2 cellular contexts compared by ENCODE assay signal in genomic region chr5:167708449-167708848, GRCh38.
TF ChIP-seq lines count a peak whose summit lies in the region.

No MANE protein-coding gene starts in this region.

TF ChIP-seq in SK-N-SH, 30 proteins besides CTCF, POLR2A, EP300 and RAD21 (continued from another document):
- TF ChIP-seq IRF3 (IDR thresholded peaks at IDR 0.05; ENCODE audit: low read depth, low read length) (no peak), ELF1 (IDR thresholded peaks at IDR 0.05) (no peak), PBX3 (IDR thresholded peaks at IDR 0.05) (no peak), FOSL2 (IDR thresholded peaks at IDR 0.05; ENCODE audit: borderline replicate concordance, low read depth) (no peak), NFIC (IDR thresholded peaks at IDR 0.05; ENCODE audit: borderline replicate concordance) (no peak), JUND (IDR thresholded peaks at IDR 0.05) (no peak), USF2 (IDR thresholded peaks at IDR 0.05; ENCODE audit: borderline replicate concordance, low read depth, low read length) (no peak), USF1 (IDR thresholded peaks at IDR 0.05; ENCODE audit: borderline replicate concordance, low read depth) (no peak), ZBTB33 (IDR thresholded peaks at IDR 0.05; ENCODE audit: borderline replicate concordance, low read depth) (no peak), TCF12 (IDR thresholded peaks at IDR 0.05) (no peak), TEAD4 (IDR thresholded peaks at IDR 0.05; ENCODE audit: borderline replicate concordance, insufficient read depth) (no peak), MXI1 (IDR thresholded peaks at IDR 0.05; ENCODE audit: low read depth, low read length) (no peak), GABPA (IDR thresholded peaks at IDR 0.05; ENCODE audit: low read depth) (no peak)

TF ChIP-seq in SK-N-SH treated with all-trans-retinoic acid at 6 μM for 48 hours, 23 proteins besides CTCF, POLR2A, EP300 and RAD21:
- TF ChIP-seq CREB5 (CRISPR knock-in tag; IDR thresholded peaks at IDR 0.05; ENCODE audit: low read depth) (no peak), POU6F1 (CRISPR knock-in tag; IDR thresholded peaks at IDR 0.05; ENCODE audit: borderline replicate concordance, low read depth) (no peak), TOX (CRISPR knock-in tag; IDR thresholded peaks at IDR 0.05; ENCODE audit: borderline replicate concordance) (no peak), PPARA (CRISPR knock-in tag; IDR thresholded peaks at IDR 0.05; ENCODE audit: borderline replicate concordance) (no peak), ZNF70 (CRISPR knock-in tag; IDR thresholded peaks at IDR 0.05) (no peak), ZNF8 (CRISPR knock-in tag; IDR thresholded peaks at IDR 0.05) (no peak), ZFP3 (CRISPR knock-in tag; IDR thresholded peaks at IDR 0.05) (no peak), CSRNP3 (CRISPR knock-in tag; IDR thresholded peaks at IDR 0.05) (no peak), ESRRG (CRISPR knock-in tag; IDR thresholded peaks at IDR 0.05) (no peak), ZC3H10 (CRISPR knock-in tag; IDR thresholded peaks at IDR 0.05) (no peak), ZNF565 (CRISPR knock-in tag; conservative IDR thresholded peaks at IDR 0.05; ENCODE audit: low read depth) (no peak), GLIS3 (CRISPR knock-in tag; IDR thresholded peaks at IDR 0.05) (no peak), ZFP30 (CRISPR knock-in tag; IDR thresholded peaks at IDR 0.05) (no peak), CSDC2 (CRISPR knock-in tag; IDR thresholded peaks at IDR 0.05) (no peak), ARNTL (CRISPR knock-in tag; IDR thresholded peaks at IDR 0.05; ENCODE audit: borderline replicate concordance, low read depth) (no peak), PATZ1 (CRISPR knock-in tag; IDR thresholded peaks at IDR 0.05; ENCODE audit: borderline replicate concordance) (no peak)
